ENCODE assay signal across 13 cellular contexts in the genomic region with DNA sequence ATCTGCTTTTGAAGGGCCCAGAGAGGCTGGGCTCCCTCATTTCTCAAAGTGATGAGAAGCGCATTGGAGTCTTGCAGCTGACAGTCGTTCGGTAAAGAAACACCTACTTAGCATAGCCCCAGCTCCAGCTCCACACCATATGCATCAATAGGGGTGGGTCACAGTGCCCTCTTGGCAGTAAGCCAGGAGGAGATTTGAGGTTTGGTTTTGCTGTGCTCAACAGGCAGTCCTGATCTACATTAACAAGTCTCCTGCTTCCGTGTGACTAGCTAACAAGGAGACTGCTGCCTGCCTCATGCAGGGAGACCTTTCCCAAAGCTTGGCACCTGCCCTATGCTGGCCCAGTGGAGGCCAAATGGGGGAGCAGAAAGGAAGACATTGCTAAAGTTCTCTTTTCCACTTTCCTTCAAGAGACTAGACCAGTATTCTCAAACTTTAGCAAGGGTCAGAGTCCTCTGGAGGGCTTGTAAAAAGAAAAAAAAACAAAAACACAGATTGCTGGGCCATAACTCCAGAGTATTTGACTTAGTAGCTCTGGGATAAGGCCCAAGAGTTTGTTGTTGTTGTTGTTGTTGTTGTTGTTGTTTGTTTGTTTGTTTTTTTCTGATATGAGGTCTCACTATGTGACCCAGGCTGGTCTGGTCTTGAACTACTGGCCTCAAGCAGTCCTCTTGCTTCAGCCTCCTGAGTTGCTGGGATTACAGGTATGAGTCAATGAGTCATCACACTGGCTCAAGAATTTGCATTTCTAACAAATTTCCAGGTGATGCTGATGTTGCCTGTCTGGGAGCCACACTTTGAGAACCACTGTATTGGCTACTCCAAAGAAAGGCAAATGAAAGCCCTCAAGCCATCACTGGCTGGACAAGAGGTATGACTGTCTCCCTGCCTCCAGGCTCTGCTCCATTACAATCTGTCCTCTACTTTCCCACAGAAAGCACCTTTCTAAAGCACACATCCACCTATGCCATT.
A peak's percentile ranks its signal among the peaks of the same experiment; 100 is the strongest.
DNase-seq lines count a peak whose midpoint lies in the region; ATAC-seq lines count a peak whose summit lies in the region.
"Had no signal": no experiment of that assay in that cellular context is flagged by ENCODE, and none has a peak within 500 bp of the region (broad histone marks: within the 10 kb centered on the region; RNA-seq: fewer than 3 reads in every experiment).

No MANE protein-coding gene starts in this region.

- no peaks in the 10 kb centered on the region for H3K79me1 ChIP-seq in mesendoderm (ENCODE audit: low read length)

- H3K4me2 ChIP-seq in mesendoderm (ENCODE audit: low read length), result no peak overlapping the region

- no peak overlapping the region for H2BK5ac ChIP-seq in mesendoderm (ENCODE audit: low read length)

- no peak overlapping the region for H3K9ac ChIP-seq in mesendoderm (ENCODE audit: low read length)

- no peak overlapping the region for H3K56ac ChIP-seq in mesendoderm (ENCODE audit: low read length)

- no peak overlapping the region for H3K18ac ChIP-seq in mesendoderm (ENCODE audit: low read length)

- no peak overlapping the region for H2BK15ac ChIP-seq in mesendoderm (replicated peaks; ENCODE audit: low read depth)

- no peak overlapping the region for H2AK5ac ChIP-seq in mesendoderm (ENCODE audit: low read length)

- H2BK120ac ChIP-seq in mesendoderm (ENCODE audit: low read depth, low read length), result no peak overlapping the region

- H4K8ac ChIP-seq in mesendoderm (ENCODE audit: low read depth, low read length), result no peak overlapping the region

- intact Hi-C loops in left ventricle myocardium superior (cut with micrococcal nuclease), result no loop called here

- DNase-seq in H4 (ENCODE audit: low spot score), result peak; percentile 16
- DNase-seq in NCI-H1417 (lab: John Stamatoyannopoulos, UW), result peak; percentile 70 to 93 (median 82)
- DNase-seq in SW480 (ENCODE audit: low spot score), result peak; percentile 7
- DNase-seq in mesendoderm, result peak; percentile 43
- DNase-seq in left ventricle myocardium superior, result no peak
- DNase-seq in midbrain (lab: John Stamatoyannopoulos, UW), result no peak
- no peak for DNase-seq in T-helper 2 cell treated with Interferon-gamma antibody and Interleukin-4, amounts not matched to agents 5 μg/mL and 100 μg/mL, for 36 hours (ENCODE audit: low spot score)
- no peak for DNase-seq in stimulated activated naive CD4-positive, alpha-beta T cell treated with Interleukin-2 at 50 U/mL for 16 hours (lab: John Stamatoyannopoulos, UW)
- DNase-seq: colonic mucosa, NCI-H1694, T-helper 9 cell had no signal

- H3K4me3 ChIP-seq in mesendoderm (ENCODE audit: low read length), result no peak overlapping the region
- H3K4me3 ChIP-seq: colonic mucosa had no signal

- H3K23ac ChIP-seq in mesendoderm (ENCODE audit: low read length), result peak overlapping the region; percentile 16

- no peak overlapping the region for H4K5ac ChIP-seq in mesendoderm (ENCODE audit: low read length)

- H3K27me3 Mint-ChIP-seq in T-helper 2 cell treated with Interferon-gamma antibody and Interleukin-4, amounts not matched to agents 5 μg/mL and 100 μg/mL, for 36 hours (ENCODE audit: low read depth), result peaks cover 34% of the 10 kb centered on the region

- no peaks in the 10 kb centered on the region for H3K79me2 ChIP-seq in mesendoderm (ENCODE audit: control insufficient read depth, insufficient read depth, low read length)

- WGBS in mesendoderm (ENCODE audit: extremely low coverage, insufficient coverage, low lambda C conversion rate), result no CpG with 5 or more reads among the region's 4 CpGs

- H3K4me1 ChIP-seq in mesendoderm (ENCODE audit: control insufficient read depth, low read depth, low read length), result peaks cover 6% of the 10 kb centered on the region
- H3K4me1 ChIP-seq: colonic mucosa had no signal

- no peak overlapping the region for H3K4ac ChIP-seq in mesendoderm (ENCODE audit: low read depth, low read length)

- H3K4me1 Mint-ChIP-seq in T-helper 2 cell treated with Interferon-gamma antibody and Interleukin-4, amounts not matched to agents 5 μg/mL and 100 μg/mL, for 36 hours (ENCODE audit: low read depth), result no peaks in the 10 kb centered on the region

- no peak overlapping the region for H3K27ac ChIP-seq in mesendoderm (ENCODE audit: low read depth, low read length)
- H3K27ac ChIP-seq: colonic mucosa, HL-60 had no signal

- no peak overlapping the region for H3K4me3 Mint-ChIP-seq in T-helper 2 cell treated with Interferon-gamma antibody and Interleukin-4, amounts not matched to agents 5 μg/mL and 100 μg/mL, for 36 hours
- H3K4me3 Mint-ChIP-seq: activated naive CD8-positive, alpha-beta T cell had no signal

- H3K36me3 Mint-ChIP-seq in T-helper 2 cell treated with Interferon-gamma antibody and Interleukin-4, amounts not matched to agents 5 μg/mL and 100 μg/mL, for 36 hours (ENCODE audit: low read depth), result no peaks in the 10 kb centered on the region
- H3K36me3 Mint-ChIP-seq: activated naive CD8-positive, alpha-beta T cell had no signal

- no peaks in the 10 kb centered on the region for H3K9me3 Mint-ChIP-seq in T-helper 2 cell treated with Interferon-gamma antibody and Interleukin-4, amounts not matched to agents 5 μg/mL and 100 μg/mL, for 36 hours

- H3K27me3 ChIP-seq in mesendoderm (ENCODE audit: insufficient read depth, low read length, poor library complexity), result no peaks in the 10 kb centered on the region
- H3K27me3 ChIP-seq: colonic mucosa had no signal

- H3K27ac Mint-ChIP-seq in T-helper 2 cell treated with Interferon-gamma antibody and Interleukin-4, amounts not matched to agents 5 μg/mL and 100 μg/mL, for 36 hours, result no peak overlapping the region
- H3K27ac Mint-ChIP-seq: activated naive CD8-positive, alpha-beta T cell had no signal

- no peak for ATAC-seq in left ventricle myocardium superior

- no peaks in the 10 kb centered on the region for H3K36me3 ChIP-seq in mesendoderm (ENCODE audit: control insufficient read depth, insufficient read depth, low read length)
- H3K36me3 ChIP-seq: colonic mucosa had no signal

Comparison
In these comparisons a context has a peak if more than half of its experiments do, and no peak if none do; other contexts are left out.
1. DNase-seq: peak in H4 (single experiment), NCI-H1417 (3 of 3), SW480 (single experiment) and mesendoderm (single experiment); none in left ventricle myocardium superior (single experiment), midbrain (single experiment), T-helper 2 cell treated with Interferon-gamma antibody and Interleukin-4, amounts not matched to agents 5 μg/mL and 100 μg/mL, for 36 hours (single experiment) and stimulated activated naive CD4-positive, alpha-beta T cell treated with Interleukin-2 at 50 U/mL for 16 hours (single experiment).